In the genomic region with DNA sequence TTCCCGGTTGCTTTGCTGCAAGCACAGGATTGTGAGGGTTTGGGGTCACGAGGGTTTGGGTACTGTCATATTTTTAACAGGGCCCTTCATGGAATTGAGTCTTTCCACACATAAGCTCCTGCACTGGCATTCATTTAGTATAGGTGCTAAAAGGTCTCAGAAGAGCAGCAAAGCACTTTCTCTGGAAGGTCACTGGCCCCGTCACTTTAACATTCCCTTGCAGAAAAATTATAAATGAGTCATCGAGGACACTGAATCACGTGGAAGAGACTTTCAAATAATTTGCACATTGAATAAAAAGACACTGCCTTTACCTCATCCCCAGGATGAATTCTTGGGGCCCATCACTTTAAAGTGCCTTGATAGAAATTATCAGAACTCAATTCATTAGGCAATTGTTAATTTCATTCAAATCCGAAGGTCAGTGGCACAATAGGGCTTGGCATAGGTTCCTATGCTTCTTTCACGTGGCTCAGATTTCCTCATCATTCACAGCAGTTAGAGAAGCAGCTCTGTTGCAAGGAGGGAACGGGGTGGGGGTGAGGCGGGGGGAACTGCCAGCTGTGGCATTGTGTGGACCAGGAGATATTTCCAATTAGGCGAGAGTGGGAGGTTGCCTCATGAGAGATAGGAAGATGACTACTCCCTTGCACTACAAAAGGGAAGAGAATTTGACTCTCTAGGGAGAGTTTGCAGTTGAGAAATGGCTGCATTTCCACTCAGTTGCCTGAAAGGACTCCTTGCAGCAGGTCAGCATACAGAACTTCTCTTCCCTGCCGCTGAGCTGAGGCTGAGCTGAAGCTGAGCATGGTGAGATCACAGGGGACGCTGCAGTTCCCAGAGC, we compare ENCODE assay signal across 1 cellular context.
TF ChIP-seq lines count a peak whose summit lies in the region.

No MANE protein-coding gene starts in this region.

TF ChIP-seq in GM23338, 12 proteins besides CTCF, POLR2A, EP300 and RAD21 (continued from another document):
- no peak for TF ChIP-seq JUNB (IDR thresholded peaks at IDR 0.05; ENCODE audit: unreplicated experiment)
- TF ChIP-seq CREB1 (CRISPR knock-in tag; IDR thresholded peaks at IDR 0.05; ENCODE audit: low read depth), result no peak
